In genomic region chr2:8837795-8838140, GRCh38 we compare ENCODE assay signal across 8 cellular contexts. TPM values are rescaled to one million over a fixed set of nuclear protein-coding genes. Genes with fewer than 3 reads are reported as not detected.
DNase-seq lines count a peak whose midpoint lies in the region; ATAC-seq, FAIRE-seq and TF ChIP-seq lines count a peak whose summit lies in the region.

No MANE protein-coding gene starts in this region.

- H3K36me3 ChIP-seq in BLaER1 treated with 17β-estradiol and CSF1 and Interleukin-3, amounts not matched to agents 10 nM and 100 nM, result peaks cover 0 to 7% (median 0%) of the 10 kb centered on the region in 11 experiments; a peak in 1 of 22 replicates
- no peaks in the 10 kb centered on the region for H3K36me3 ChIP-seq in bronchial epithelial cell (ENCODE audit: control insufficient read depth, insufficient read depth, low read length)
- no peaks in the 10 kb centered on the region for H3K36me3 ChIP-seq in thyroid gland

- H3K36me3 Mint-ChIP-seq in natural killer cell treated with Interleukin-12 subunit alpha and Interleukin-12 subunit beta and Interleukin-15 and Interleukin-18, amount 100 ng/mL, for 72 hours, result no peaks in the 10 kb centered on the region

- H4K20me1 ChIP-seq in BLaER1 treated with 17β-estradiol and CSF1 and Interleukin-3, amounts not matched to agents 10 nM and 100 nM, result peaks cover 0 to 37% (median 24%) of the 10 kb centered on the region in 11 experiments; a peak in 11 of 22 replicates

- no peaks in the 10 kb centered on the region for H3K9me3 Mint-ChIP-seq in natural killer cell treated with Interleukin-12 subunit alpha and Interleukin-12 subunit beta and Interleukin-15 and Interleukin-18, amount 100 ng/mL, for 72 hours

- H3K4me2 ChIP-seq in BLaER1 treated with 17β-estradiol and CSF1 and Interleukin-3, amounts not matched to agents 10 nM and 100 nM, result peak overlapping the region; percentile 36 to 74 (median 50); a peak in 15 of 22 replicates

- H3K9me3 ChIP-seq in BLaER1 treated with 17β-estradiol and CSF1 and Interleukin-3, amounts not matched to agents 10 nM and 100 nM (replicated peaks in 1 of 11), result peaks cover 5 to 15% (median 11%) of the 10 kb centered on the region in 11 experiments; a peak in 15 of 22 replicates
- no peaks in the 10 kb centered on the region for H3K9me3 ChIP-seq in thyroid gland

- TF ChIP-seq CTCF in bronchial epithelial cell (IDR thresholded peaks at IDR 0.05; ENCODE audit: insufficient read depth, low read length, severe bottlenecking) (no peak), thyroid gland (IDR thresholded peaks at IDR 0.05) (no peak)

- peak; percentile 8 for ATAC-seq in HG03175 (IDR thresholded peaks at IDR 0.05; ENCODE audit: unreplicated experiment)
- ATAC-seq in natural killer cell treated with Interleukin-12 subunit alpha and Interleukin-12 subunit beta and Interleukin-15 and Interleukin-18, amount 100 ng/mL, for 72 hours, result peak in 1 of 2 donors; percentile 12
- no peak for ATAC-seq in HG02973 (IDR thresholded peaks at IDR 0.05; ENCODE audit: unreplicated experiment)
- ATAC-seq in HG03025 (IDR thresholded peaks at IDR 0.05; ENCODE audit: low FRiP score, unreplicated experiment), result no peak

- TF ChIP-seq POLR2A in thyroid gland (IDR thresholded peaks at IDR 0.05), result no peak

- 67 to 83% methylated on average over 11 of the region's 11 CpGs for WGBS in thyroid gland, 2 donors

- H3K27ac Mint-ChIP-seq in natural killer cell treated with Interleukin-12 subunit alpha and Interleukin-12 subunit beta and Interleukin-15 and Interleukin-18, amount 100 ng/mL, for 72 hours, result peak overlapping the region; percentile 91 to 97

- no peak overlapping the region for H3K27ac ChIP-seq in BLaER1 treated with 17β-estradiol and CSF1 and Interleukin-3, amounts not matched to agents 10 nM and 100 nM
- H3K27ac ChIP-seq in thyroid gland, result peak overlapping the region in 1 of 3 donors; percentile 67

- no peak for FAIRE-seq in bronchial epithelial cell (lab: Jason Lieb, UNC)

- intact Hi-C loops in thyroid gland (cut with DNase I), result no loop called here

- peaks cover 6 to 23% of the 10 kb centered on the region in 2 donors for H3K27me3 Mint-ChIP-seq in natural killer cell treated with Interleukin-12 subunit alpha and Interleukin-12 subunit beta and Interleukin-15 and Interleukin-18, amount 100 ng/mL, for 72 hours

- H3K9ac ChIP-seq in BLaER1 treated with 17β-estradiol and CSF1 and Interleukin-3, amounts not matched to agents 10 nM and 100 nM, result peak overlapping the region in 1 of 11 experiments; percentile 92; a peak in 2 of 22 replicates

- peak overlapping the region; percentile 95 for H3K4me3 Mint-ChIP-seq in natural killer cell treated with Interleukin-12 subunit alpha and Interleukin-12 subunit beta and Interleukin-15 and Interleukin-18, amount 100 ng/mL, for 72 hours

- no peaks in the 10 kb centered on the region for H3K27me3 ChIP-seq in BLaER1 treated with 17β-estradiol and CSF1 and Interleukin-3, amounts not matched to agents 10 nM and 100 nM
- no peaks in the 10 kb centered on the region for H3K27me3 ChIP-seq in bronchial epithelial cell (ENCODE audit: control insufficient read depth, insufficient read depth, low read length)
- no peaks in the 10 kb centered on the region for H3K27me3 ChIP-seq in thyroid gland

- H3K4me3 ChIP-seq in BLaER1 treated with 17β-estradiol and CSF1 and Interleukin-3, amounts not matched to agents 10 nM and 100 nM, result peak overlapping the region in 9 of 10 experiments; percentile 20 to 97 (median 81); a peak in 12 of 20 replicates
- H3K4me3 ChIP-seq in bronchial epithelial cell (ENCODE audit: low read depth, low read length), result peak overlapping the region; percentile 88
- H3K4me3 ChIP-seq in thyroid gland (replicated peaks in 1 of 3), result peak overlapping the region in 1 of 3 donors; percentile 88

- DNase-seq in bronchial epithelial cell (ENCODE audit: low read depth), result no peak
- DNase-seq in natural killer cell treated with Interleukin-12 subunit alpha and Interleukin-12 subunit beta and Interleukin-15 and Interleukin-18, amount 100 ng/mL, for 72 hours (ENCODE audit: low spot score), result no peak
- no peak for DNase-seq in thyroid gland
- DNase-seq in KG1 (lab: John Stamatoyannopoulos, UW), result no peak

- H3K4me1 ChIP-seq in BLaER1 treated with 17β-estradiol and CSF1 and Interleukin-3, amounts not matched to agents 10 nM and 100 nM, result peaks cover 16 to 43% (median 25%) of the 10 kb centered on the region in 10 experiments
- H3K4me1 ChIP-seq in thyroid gland, result peaks cover 22 to 25% of the 10 kb centered on the region in 2 donors

- peaks cover 27 to 31% of the 10 kb centered on the region in 2 donors for H3K4me1 Mint-ChIP-seq in natural killer cell treated with Interleukin-12 subunit alpha and Interleukin-12 subunit beta and Interleukin-15 and Interleukin-18, amount 100 ng/mL, for 72 hours (ENCODE audit: low read depth in 2 of 2)

RNA-seq across cellular contexts. Expression of gene KIDINS220, which starts 0.4 kb away (rescaled TPM):
- total RNA-seq in bronchial epithelial cell (45.3 and 58.2 TPM in 2 replicates), thyroid gland (100 to 1,000 TPM in 1 of 4 donors, 10 to 100 TPM in 3; 74.0 to 140 (median 79.3) TPM)
- 10 to 100 TPM; 39.1 to 43.8 TPM for total RNA-seq in natural killer cell treated with Interleukin-12 subunit alpha and Interleukin-12 subunit beta and Interleukin-15 and Interleukin-18, amount 100 ng/mL, for 72 hours
